ENCODE assay signal across 8 cellular contexts in genomic region chr2:71000780-71001591, GRCh38. TPM values are rescaled to one million over a fixed set of nuclear protein-coding genes. Genes with fewer than 3 reads are reported as not detected.
DNase-seq lines count a peak whose midpoint lies in the region; ATAC-seq and TF ChIP-seq lines count a peak whose summit lies in the region.

No MANE protein-coding gene starts in this region.

- no peak overlapping the region for H3K27ac ChIP-seq in right atrium auricular region

- no peaks in the 10 kb centered on the region for H3K9me3 Mint-ChIP-seq in activated naive CD4-positive, alpha-beta T cell treated with anti-CD3 and anti-CD28 coated beads, Interleukin-2, amount 50 U/mL, for 72 hours

- in situ Hi-C loops in HAP-1 (cut with MboI; ENCODE audit: low sequenced_read_pairs): no loop called here

- no peaks in the 10 kb centered on the region for H3K9me3 ChIP-seq in HAP-1
- H3K9me3 ChIP-seq in right atrium auricular region: no peaks in the 10 kb centered on the region

- H3K36me3 ChIP-seq in HAP-1 (replicated peaks) (no peaks in the 10 kb centered on the region), right atrium auricular region (no peaks in the 10 kb centered on the region)

- H3K4me1 ChIP-seq in HAP-1: peaks cover 10% of the 10 kb centered on the region
- peaks cover 0 to 8% of the 10 kb centered on the region in 2 donors for H3K4me1 ChIP-seq in right atrium auricular region

- H3K27ac Mint-ChIP-seq in activated naive CD4-positive, alpha-beta T cell treated with anti-CD3 and anti-CD28 coated beads, Interleukin-2, amount 50 U/mL, for 72 hours: peak overlapping the region; percentile 85 to 90

- H3K27me3 ChIP-seq in HAP-1 (ENCODE audit: low read depth): no peaks in the 10 kb centered on the region
- H3K27me3 ChIP-seq in right atrium auricular region: no peaks in the 10 kb centered on the region

- DNase-seq in GM12865 (ENCODE audit: low read depth): peak; percentile 87
- peak; percentile 62 to 87 for DNase-seq in HAP-1 (ENCODE audit: low spot score in 2 of 2)
- peak; percentile 53 for DNase-seq in M059J (ENCODE audit: low read depth)
- DNase-seq in SKM-1 (lab: John Stamatoyannopoulos, UW; ENCODE audit: unreplicated experiment): peak; percentile 31
- DNase-seq in activated naive CD4-positive, alpha-beta T cell treated with anti-CD3 and anti-CD28 coated beads, Interleukin-2, amount 50 U/mL, for 72 hours (ENCODE audit: low spot score in 2 of 2): peak; percentile 84 to 86
- DNase-seq in right atrium auricular region (ENCODE audit: low spot score): peak; percentile 72
- DNase-seq in retina: peak; percentile 86
- DNase-seq in epidermal melanocyte (ENCODE audit: insufficient read length, low spot score): no peak

- TF ChIP-seq CTCF in GM12865 (IDR thresholded peaks at IDR 0.05; ENCODE audit: insufficient read depth, low read depth, low read length, missing control alignments) (peak; percentile 99), right atrium auricular region (IDR thresholded peaks at IDR 0.05) (peak; percentile 95 to 97)

- peak; percentile 93 to 95 for ATAC-seq in activated naive CD4-positive, alpha-beta T cell treated with anti-CD3 and anti-CD28 coated beads, Interleukin-2, amount 50 U/mL, for 72 hours

- H3K36me3 Mint-ChIP-seq in activated naive CD4-positive, alpha-beta T cell treated with anti-CD3 and anti-CD28 coated beads, Interleukin-2, amount 50 U/mL, for 72 hours: no peaks in the 10 kb centered on the region

- H3K4me3 ChIP-seq in GM12865 (ENCODE audit: low read depth, low read length) (peak overlapping the region; percentile 65), HAP-1 (peak overlapping the region; percentile 17), right atrium auricular region (peak overlapping the region in 1 of 2 donors; percentile 28)

RNA-seq across cellular contexts. Expression of gene TEX261, which starts 6.3 kb away (rescaled TPM):
- 61.5 and 107 TPM in 2 replicates for total RNA-seq in M059J (2014; rRNA removed; shearing (Covaris generic))
- 10 to 100 TPM; 12.1 to 53.6 TPM for total RNA-seq in activated naive CD4-positive, alpha-beta T cell treated with anti-CD3 and anti-CD28 coated beads, Interleukin-2, amount 50 U/mL, for 72 hours
- total RNA-seq in right atrium auricular region: 10 to 100 TPM; 26.7 to 38.0 TPM

RNA-seq across cellular contexts. Expression of gene ANKRD53, which starts 22.6 kb away (rescaled TPM):
- 0.12 and 0.17 TPM in 2 replicates for total RNA-seq in M059J (2014; rRNA removed; shearing (Covaris generic))
- under 1 TPM in 1 of 2 donors, not detected in 1; 0.60 TPM for total RNA-seq in activated naive CD4-positive, alpha-beta T cell treated with anti-CD3 and anti-CD28 coated beads, Interleukin-2, amount 50 U/mL, for 72 hours
- total RNA-seq in right atrium auricular region: 1 to 10 TPM in 1 of 2 donors, under 1 TPM in 1; 0.78 to 1.7 TPM
